Comparison of ENCODE assay signal across 25 cellular contexts in genomic region chr16:56252835-56253234, GRCh38.
DNase-seq lines count a peak whose midpoint lies in the region; ATAC-seq and TF ChIP-seq lines count a peak whose summit lies in the region.
"Had no signal": no experiment of that assay in that cellular context is flagged by ENCODE, and none has a peak within 500 bp of the region (broad histone marks: within the 10 kb centered on the region; RNA-seq: fewer than 3 reads in every experiment).

No MANE protein-coding gene starts in this region.

- H3K27ac Mint-ChIP-seq in stimulated activated memory B cell treated with anti-CD40 and anti-IgM and Interleukin-4, amounts not matched to agents 10 μg/mL and 1 μg/mL and 100 μg/mL, for 72 hours = no peak overlapping the region
- no peak overlapping the region for H3K27ac Mint-ChIP-seq in CD8-positive, alpha-beta T cell
- H3K27ac Mint-ChIP-seq: activated naive CD8-positive, alpha-beta T cell treated with anti-CD3 and anti-CD28 coated beads, Interleukin-2, amount 10 ng/mL, durations not matched to agents 7 days and 5 days; CD4-positive, CD25-positive, alpha-beta regulatory T cell; GM23338; neural progenitor cell; WTC11 had no signal

- H3K4me3 Mint-ChIP-seq in stimulated activated memory B cell treated with anti-CD40 and anti-IgM and Interleukin-4, amounts not matched to agents 10 μg/mL and 1 μg/mL and 100 μg/mL, for 72 hours = no peak overlapping the region
- H3K4me3 Mint-ChIP-seq in CD8-positive, alpha-beta T cell = no peak overlapping the region
- H3K4me3 Mint-ChIP-seq: activated naive CD8-positive, alpha-beta T cell treated with anti-CD3 and anti-CD28 coated beads, Interleukin-2, amount 10 ng/mL, durations not matched to agents 7 days and 5 days; CD4-positive, CD25-positive, alpha-beta regulatory T cell; GM23338; neural progenitor cell; WTC11 had no signal

- H3K4me1 Mint-ChIP-seq in stimulated activated memory B cell treated with anti-CD40 and anti-IgM and Interleukin-4, amounts not matched to agents 10 μg/mL and 1 μg/mL and 100 μg/mL, for 72 hours = peaks cover 6% of the 10 kb centered on the region
- H3K4me1 Mint-ChIP-seq in CD8-positive, alpha-beta T cell (ENCODE audit: low read depth) = no peaks in the 10 kb centered on the region
- H3K4me1 Mint-ChIP-seq: activated naive CD8-positive, alpha-beta T cell treated with anti-CD3 and anti-CD28 coated beads, Interleukin-2, amount 10 ng/mL, durations not matched to agents 7 days and 5 days; CD4-positive, CD25-positive, alpha-beta regulatory T cell; GM23338; neural progenitor cell; WTC11 had no signal

- intact Hi-C loops in CD8-positive, alpha-beta T cell (cut with DNase I, micrococcal nuclease) = no loop called here

- DNase-seq in GM04503 (ENCODE audit: low read depth) = peak; percentile 11
- DNase-seq in caudate nucleus (lab: John Stamatoyannopoulos, UW) = no peak
- no peak for DNase-seq in COR-L47 (lab: John Stamatoyannopoulos, UW)
- DNase-seq in CD1c-positive myeloid dendritic cell (ENCODE audit: extremely low spot score) = no peak
- DNase-seq in T-helper 1 cell = no peak
- DNase-seq in CD8-positive, alpha-beta T cell = no peak
- DNase-seq: activated CD4-positive, alpha-beta T cell treated with anti-CD3 and anti-CD28 coated beads, Interleukin-2, amount 50 U/mL, for 4 hours; activated CD8-positive, alpha-beta memory T cell treated with anti-CD3 and anti-CD28 coated beads, Interleukin-2, amount 50 U/mL, for 4 hours; activated naive CD8-positive, alpha-beta T cell treated with anti-CD3 and anti-CD28 coated beads, Interleukin-2, amount 10 ng/mL, durations not matched to agents 7 days and 5 days; CD4-positive, CD25-positive, alpha-beta regulatory T cell; DMS79 treated with DMSO at 0.1 percent for 48 hours; Kasumi-1; left lung; NCI-H187 treated with DMSO at 0.1 percent for 48 hours; spleen; stimulated activated CD4-positive, alpha-beta T cell treated with anti-CD3 and anti-CD28 coated beads, Interleukin-4, amount 100 ng/mL, for 1 hour; T-helper 9 cell had no signal

- H3K36me3 Mint-ChIP-seq in stimulated activated memory B cell treated with anti-CD40 and anti-IgM and Interleukin-4, amounts not matched to agents 10 μg/mL and 1 μg/mL and 100 μg/mL, for 72 hours = no peaks in the 10 kb centered on the region
- no peaks in the 10 kb centered on the region for H3K36me3 Mint-ChIP-seq in CD8-positive, alpha-beta T cell
- H3K36me3 Mint-ChIP-seq: activated naive CD8-positive, alpha-beta T cell treated with anti-CD3 and anti-CD28 coated beads, Interleukin-2, amount 10 ng/mL, durations not matched to agents 7 days and 5 days; CD4-positive, CD25-positive, alpha-beta regulatory T cell; neural progenitor cell had no signal

- H3K9me3 Mint-ChIP-seq in stimulated activated memory B cell treated with anti-CD40 and anti-IgM and Interleukin-4, amounts not matched to agents 10 μg/mL and 1 μg/mL and 100 μg/mL, for 72 hours = no peaks in the 10 kb centered on the region
- H3K9me3 Mint-ChIP-seq in CD8-positive, alpha-beta T cell = no peaks in the 10 kb centered on the region
- H3K9me3 Mint-ChIP-seq: activated naive CD8-positive, alpha-beta T cell treated with anti-CD3 and anti-CD28 coated beads, Interleukin-2, amount 10 ng/mL, durations not matched to agents 7 days and 5 days; CD4-positive, CD25-positive, alpha-beta regulatory T cell; GM23338; neural progenitor cell; WTC11 had no signal

- peak overlapping the region; percentile 67 for H3K27ac ChIP-seq in caudate nucleus (ENCODE audit: low read depth, low read length)
- H3K27ac ChIP-seq in layer of hippocampus (ENCODE audit: low read depth, low read length) = peak overlapping the region; percentile 81
- H3K27ac ChIP-seq in CD8-positive, alpha-beta T cell (ENCODE audit: low read depth, low read length) = no peak overlapping the region
- H3K27ac ChIP-seq: coronary artery, left lung, neural progenitor cell, RWPE1, spleen had no signal

- POLR2A ChIA-PET in CD8-positive, alpha-beta T cell (lab: Charles Lee) = interaction anchor here (1.2 to 1.4 kb wide), 2 partner anchors 9 to 12 kb away, joined by 3 read pairs; no protein-coding TSS in a partner anchor

- no peak for TF ChIP-seq CTCF in CD8-positive, alpha-beta T cell (IDR thresholded peaks at IDR 0.05)

- no peaks in the 10 kb centered on the region for H3K27me3 ChIP-seq in layer of hippocampus (ENCODE audit: control insufficient read depth, insufficient read depth, low read length)
- H3K27me3 ChIP-seq in CD8-positive, alpha-beta T cell (ENCODE audit: insufficient read depth, low read length) = no peaks in the 10 kb centered on the region
- H3K27me3 ChIP-seq: left lung, neural progenitor cell, spleen had no signal

- CTCF ChIA-PET in CD8-positive, alpha-beta T cell (lab: Charles Lee) = interaction anchor here (1.0 kb wide), 1 partner anchor 211 kb away, joined by 4 read pairs; no protein-coding TSS in a partner anchor

- no peaks in the 10 kb centered on the region for H3K36me3 ChIP-seq in CD8-positive, alpha-beta T cell (ENCODE audit: insufficient read depth, low read length)
- H3K36me3 ChIP-seq: left lung, neural progenitor cell, spleen had no signal

- peaks cover 23% of the 10 kb centered on the region for H3K27me3 Mint-ChIP-seq in stimulated activated memory B cell treated with anti-CD40 and anti-IgM and Interleukin-4, amounts not matched to agents 10 μg/mL and 1 μg/mL and 100 μg/mL, for 72 hours
- no peaks in the 10 kb centered on the region for H3K27me3 Mint-ChIP-seq in CD8-positive, alpha-beta T cell (ENCODE audit: low read depth)

- no peaks in the 10 kb centered on the region for H3K4me1 ChIP-seq in CD8-positive, alpha-beta T cell (ENCODE audit: insufficient read depth, low read length)
- H3K4me1 ChIP-seq: left lung, neural progenitor cell, spleen had no signal

- no peaks in the 10 kb centered on the region for H3K9me3 ChIP-seq in CD8-positive, alpha-beta T cell (ENCODE audit: low read length)
- H3K9me3 ChIP-seq: left lung, mucosa of descending colon, spleen had no signal

- H3K4me3 ChIP-seq in CD8-positive, alpha-beta T cell (ENCODE audit: low read depth, low read length) = no peak overlapping the region
- H3K4me3 ChIP-seq: coronary artery, GM23338, left lung, mucosa of descending colon, neural progenitor cell, spleen had no signal

- ATAC-seq in stimulated activated memory B cell treated with anti-CD40 and anti-IgM and Interleukin-4, amounts not matched to agents 10 μg/mL and 1 μg/mL and 100 μg/mL, for 72 hours = peak; percentile 5
- no peak for ATAC-seq in CD8-positive, alpha-beta T cell
- ATAC-seq: GM23338, left lung, mucosa of descending colon, WTC11 had no signal
